Comparison of ENCODE assay signal across 8 cellular contexts in the genomic region with DNA sequence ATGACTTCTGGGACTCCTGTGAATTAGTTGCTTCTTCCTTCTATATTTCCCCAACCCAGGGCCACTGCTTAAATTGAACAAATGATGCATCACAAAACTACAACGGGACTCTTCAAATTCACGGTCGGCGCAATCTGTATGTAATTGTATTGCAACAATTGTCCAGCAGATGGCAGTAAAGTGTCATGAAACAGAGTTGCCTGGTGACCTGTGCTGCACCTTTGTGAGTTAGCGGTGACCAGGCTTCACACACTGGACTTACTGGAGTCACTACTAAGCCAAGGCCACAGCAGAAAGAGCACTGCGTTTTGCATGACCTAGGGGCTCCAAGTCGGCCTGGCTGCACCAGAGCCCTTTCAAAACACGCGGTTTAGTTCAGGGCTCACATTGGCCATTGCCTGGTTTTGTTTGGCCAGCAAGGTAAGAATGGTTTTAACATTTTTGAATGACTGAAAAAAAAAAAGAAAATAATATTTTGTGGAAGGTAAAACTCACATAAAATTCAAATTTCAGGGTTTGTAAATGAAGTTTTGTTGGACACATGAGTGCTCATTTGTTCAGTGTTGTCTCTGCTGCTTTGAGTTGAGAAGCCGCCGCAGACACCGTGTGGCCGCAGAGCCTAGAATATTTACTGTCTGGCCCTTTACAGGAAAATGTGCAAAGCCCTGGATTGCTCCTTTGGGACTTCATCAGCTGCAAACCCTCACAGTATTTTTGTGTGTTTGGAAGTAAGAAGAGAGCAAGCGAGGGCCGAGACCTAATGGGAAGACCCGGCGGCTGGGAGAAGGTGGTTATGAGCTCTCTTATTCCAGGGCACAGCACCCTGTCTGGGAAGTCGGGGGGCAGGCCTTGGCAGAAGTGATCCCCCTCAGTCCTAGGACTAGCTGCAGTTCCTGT. TPM values are rescaled to one million over a fixed set of nuclear protein-coding genes. Genes with fewer than 3 reads are reported as not detected.
DNase-seq lines count a peak whose midpoint lies in the region; ATAC-seq and TF ChIP-seq lines count a peak whose summit lies in the region.

No MANE protein-coding gene starts in this region.

- H3K36me3 ChIP-seq in neutrophil: no peaks in the 10 kb centered on the region

- peak; percentile 51 for ATAC-seq in HG03060 (IDR thresholded peaks at IDR 0.05; ENCODE audit: low read depth, unreplicated experiment)
- ATAC-seq in foreskin keratinocyte: peak; percentile 59
- ATAC-seq in HG02970 (IDR thresholded peaks at IDR 0.05; ENCODE audit: low FRiP score, unreplicated experiment): no peak

- no peak overlapping the region for H3K4me3 ChIP-seq in neutrophil (ENCODE audit: low read depth in 1 of 2, low read length in 1 of 2)

- H3K4me1 ChIP-seq in foreskin keratinocyte: no peaks in the 10 kb centered on the region
- H3K4me1 ChIP-seq in neutrophil (ENCODE audit: control insufficient read depth in 1 of 2, insufficient read depth in 1 of 2, low read depth in 1 of 2, low read length in 1 of 2): no peaks in the 10 kb centered on the region

- peak; percentile 24 for DNase-seq in stimulated activated CD4-positive, alpha-beta T cell treated with anti-CD3 and anti-CD28 coated beads, Interleukin-12 subunit alpha, Interleukin-12 subunit beta, amount 100 ng/mL, for 4 hours
- DNase-seq in stimulated activated CD4-positive, alpha-beta T cell treated with anti-CD3 and anti-CD28 coated beads, Interleukin-4, amount 100 ng/mL, for 1 hour: no peak
- DNase-seq in NCI-H82 (lab: John Stamatoyannopoulos, UW) (peak; percentile 70), foreskin keratinocyte (peak in 1 of 2 donors; percentile 31)
- DNase-seq in activated T-cell treated with anti-CD3 and anti-CD28 coated beads, Interleukin-2, amount 50 U/mL, for 48 hours: peak; percentile 54 to 57

- TF ChIP-seq CTCF in foreskin keratinocyte (conservative IDR thresholded peaks at IDR 0.05) (peak; percentile 78), neutrophil (IDR thresholded peaks at IDR 0.05) (peak; percentile 81)

- H3K27ac ChIP-seq in foreskin keratinocyte (no peak overlapping the region), neutrophil (no peak overlapping the region)

- peaks cover 15% of the 10 kb centered on the region for H3K27me3 ChIP-seq in foreskin keratinocyte
- peaks cover 74% of the 10 kb centered on the region for H3K27me3 ChIP-seq in neutrophil

- no peaks in the 10 kb centered on the region for H3K9me3 ChIP-seq in neutrophil

RNA-seq across cellular contexts. Expression of gene ZNF32, which starts 23.2 kb away (rescaled TPM):
- 24.4 and 25.4 TPM in 2 replicates for total RNA-seq in foreskin keratinocyte
- polyA plus RNA-seq in foreskin keratinocyte: 27.7 and 29.3 TPM in 2 replicates
